19 cellular contexts compared by ENCODE assay signal in genomic region chr5:95928724-95929253, GRCh38. TPM values are rescaled to one million over a fixed set of nuclear protein-coding genes. Genes with fewer than 3 reads are reported as not detected.
A peak's percentile ranks its signal among the peaks of the same experiment; 100 is the strongest.
DNase-seq lines count a peak whose midpoint lies in the region; ATAC-seq, FAIRE-seq and TF ChIP-seq lines count a peak whose summit lies in the region.
"Had no signal": no experiment of that assay in that cellular context is flagged by ENCODE, and none has a peak within 500 bp of the region (broad histone marks: within the 10 kb centered on the region; RNA-seq: fewer than 3 reads in every experiment).

No MANE protein-coding gene starts in this region.

- ATAC-seq in HepG2 = no peak
- ATAC-seq in right lobe of liver = no peak
- no peak for ATAC-seq in mucosa of descending colon
- ATAC-seq: left lung had no signal

- POLR2A ChIA-PET in HepG2 (lab: Yijun Ruan, JAX) = interaction anchor here (0.7 kb wide), 1 partner anchor 366 kb away, joined by 3 read pairs; no protein-coding TSS in a partner anchor
- POLR2A ChIA-PET in RWPE1 (lab: Yijun Ruan, JAX; ENCODE audit: low non-redundant PET) = no interaction called here

- no peak for TF ChIP-seq RAD21 in HepG2 (CRISPR knock-in tag; IDR thresholded peaks at IDR 0.05)

- H3K27me3 ChIP-seq in HepG2 (ENCODE audit: control insufficient read depth in 1 of 2, insufficient read depth in 2 of 2, low read length in 2 of 2) (no peaks in the 10 kb centered on the region), right lobe of liver (no peaks in the 10 kb centered on the region), osteoblast (ENCODE audit: insufficient read depth, low read length) (no peaks in the 10 kb centered on the region)
- H3K27me3 ChIP-seq: left lung had no signal

- H3K4me3 Mint-ChIP-seq in chondrocyte (ENCODE audit: unreplicated experiment) = no peak overlapping the region
- peak overlapping the region; percentile 12 for H3K4me3 Mint-ChIP-seq in type B pancreatic cell
- H3K4me3 Mint-ChIP-seq: B cell, brain had no signal

- H3K9ac ChIP-seq in HepG2 (ENCODE audit: insufficient read depth, low read depth, low read length) = no peak overlapping the region

- intact Hi-C loops in HepG2 (cut with micrococcal nuclease; ENCODE audit: unreplicated experiment) = no loop called here
- intact Hi-C loops in right lobe of liver (cut with DNase I) = no loop called here
- intact Hi-C loops in mucosa of descending colon (cut with DNase I, micrococcal nuclease) = no loop called here

- H2AFZ ChIP-seq in HepG2 (ENCODE audit: low read length) (no peak overlapping the region), osteoblast (ENCODE audit: low read length) (no peak overlapping the region)

- peaks cover 94% of the 10 kb centered on the region for H4K20me1 ChIP-seq in HepG2 (ENCODE audit: insufficient read depth, low read length)
- peaks cover 33% of the 10 kb centered on the region for H4K20me1 ChIP-seq in osteoblast (ENCODE audit: insufficient read depth, low read length)

- BruUV-seq in HepG2 (replicated peaks; lab: Mats Ljungman, UMichigan) = no TSS peak

- H3K79me2 ChIP-seq in HepG2 (ENCODE audit: insufficient read depth, low read length) (peaks cover 94% of the 10 kb centered on the region), osteoblast (ENCODE audit: insufficient read depth, low read length) (peaks cover 93% of the 10 kb centered on the region)

- peak overlapping the region; percentile 0 for H3K27ac Mint-ChIP-seq in chondrocyte (ENCODE audit: unreplicated experiment)
- H3K27ac Mint-ChIP-seq in type B pancreatic cell = peak overlapping the region; percentile 27
- H3K27ac Mint-ChIP-seq: B cell, brain had no signal

- CTCF ChIA-PET in HepG2 (lab: Yijun Ruan, JAX; ENCODE audit: low intra/inter-chr PET ratio, low total read pairs) (no interaction called here), RWPE1 (lab: Yijun Ruan, JAX) (interaction anchor here (0.5 to 0.6 kb wide), 2 partner anchors 47 to 407 kb away, joined by 3 to 5 read pairs; no protein-coding TSS in a partner anchor)

- FAIRE-seq in HepG2 (lab: Jason Lieb, UNC) = no peak
- FAIRE-seq: D721Med had no signal

- TF ChIP-seq POLR2A in HepG2 (IDR thresholded peaks at IDR 0.05; ENCODE audit: insufficient read depth in 1 of 2, low read depth in 2 of 2, low read length in 2 of 2) = no peak
- no peak for TF ChIP-seq POLR2A in right lobe of liver (IDR thresholded peaks at IDR 0.05)

- H3K36me3 ChIP-seq in HepG2 (replicated peaks in 1 of 2; ENCODE audit: control insufficient read depth in 1 of 2, insufficient read depth in 2 of 2, low read length in 2 of 2) = peaks cover 3 to 25% of the 10 kb centered on the region in 2 experiments
- peaks cover 0 to 5% (median 0%) of the 10 kb centered on the region in 4 donors for H3K36me3 ChIP-seq in right lobe of liver
- H3K36me3 ChIP-seq in osteoblast (ENCODE audit: insufficient read depth, low read length) = peaks cover 6% of the 10 kb centered on the region
- no peaks in the 10 kb centered on the region for H3K36me3 ChIP-seq in mucosa of descending colon (ENCODE audit: low read depth)
- H3K36me3 ChIP-seq: left lung had no signal

- no peak overlapping the region; the same call in 1 of the 2 replicates for H3K4me2 ChIP-seq in HepG2 (ENCODE audit: low read depth, low read length)
- no peak overlapping the region for H3K4me2 ChIP-seq in osteoblast (ENCODE audit: insufficient read depth, low read length)

- DNase-seq in HepG2 (ENCODE audit: low spot score) (no peak), right lobe of liver (no peak), RWPE1 (ENCODE audit: low spot score) (no peak), chondrocyte (ENCODE audit: low spot score) (no peak), type B pancreatic cell (ENCODE audit: extremely low spot score, unreplicated experiment) (no peak), osteoblast (ENCODE audit: insufficient read length, low spot score, missing footprints) (no peak), mucosa of descending colon (no peak), hippocampal formation (lab: John Stamatoyannopoulos, UW) (no peak)
- DNase-seq: activated CD4-positive, alpha-beta T cell treated with anti-CD3 and anti-CD28 coated beads for 48 hours; activated effector memory CD4-positive, alpha-beta T cell treated with anti-CD3 and anti-CD28 coated beads, Interleukin-2, amount 50 U/mL, for 16 hours; effector CD4-positive, alpha-beta T cell; GDM1; left lung; NCI-H1105 treated with DMSO at 0.1 percent for 48 hours; NCI-H2171 treated with DMSO at 0.1 percent for 48 hours; psoas muscle had no signal

- H3K27ac ChIP-seq in HepG2 (ENCODE audit: extremely low read length, insufficient read depth, low read length) (no peak overlapping the region), right lobe of liver (no peak overlapping the region), RWPE1 (peak overlapping the region; percentile 12; the same call in 1 of the 2 replicates), osteoblast (ENCODE audit: low read depth, low read length) (no peak overlapping the region)
- H3K27ac ChIP-seq: psoas muscle had no signal

- H3K9me3 ChIP-seq in HepG2 (ENCODE audit: low read length) (no peaks in the 10 kb centered on the region), right lobe of liver (no peaks in the 10 kb centered on the region), osteoblast (ENCODE audit: low read depth, low read length) (no peaks in the 10 kb centered on the region), mucosa of descending colon (no peaks in the 10 kb centered on the region)
- H3K9me3 ChIP-seq: left lung, psoas muscle had no signal

- H3K4me1 Mint-ChIP-seq in chondrocyte (ENCODE audit: low read depth) (peaks cover 49% of the 10 kb centered on the region), type B pancreatic cell (ENCODE audit: unreplicated experiment) (peaks cover 20% of the 10 kb centered on the region)

- H3K27me3 Mint-ChIP-seq in chondrocyte (ENCODE audit: low read depth) (no peaks in the 10 kb centered on the region), type B pancreatic cell (no peaks in the 10 kb centered on the region)
- H3K27me3 Mint-ChIP-seq: B cell, brain had no signal

- WGBS in HepG2 (ENCODE audit: low lambda C conversion rate) = 97% methylated on average over 7 of the region's 7 CpGs
- 91% methylated on average over 6 of the region's 7 CpGs for WGBS in right lobe of liver (ENCODE audit: insufficient coverage, low coverage, low lambda C conversion rate, missing lambda C conversion rate)

- TF ChIP-seq EP300 in HepG2 (IDR thresholded peaks at IDR 0.05; ENCODE audit: low read depth in 2 of 2, low read length in 2 of 2) = no peak
- no peak for TF ChIP-seq EP300 in HepG2 (CRISPR knock-in tag; IDR thresholded peaks at IDR 0.05; ENCODE audit: borderline replicate concordance)

- H3K36me3 Mint-ChIP-seq in chondrocyte (ENCODE audit: low read depth) = peaks cover 8% of the 10 kb centered on the region
- H3K36me3 Mint-ChIP-seq in type B pancreatic cell = no peaks in the 10 kb centered on the region
- H3K36me3 Mint-ChIP-seq: brain had no signal

- TF ChIP-seq CTCF in HepG2 (CRISPR knock-in tag; IDR thresholded peaks at IDR 0.05) (no peak), right lobe of liver (IDR thresholded peaks at IDR 0.05) (no peak), RWPE1 (conservative IDR thresholded peaks at IDR 0.05; ENCODE audit: low read depth) (no peak), chondrocyte (IDR thresholded peaks at IDR 0.05) (no peak), type B pancreatic cell (conservative IDR thresholded peaks at IDR 0.05) (no peak), osteoblast (IDR thresholded peaks at IDR 0.05; ENCODE audit: extremely low read depth, low read depth, low read length) (no peak), mucosa of descending colon (IDR thresholded peaks at IDR 0.05) (no peak)

- H3K9me3 Mint-ChIP-seq in chondrocyte (ENCODE audit: low read depth) (no peaks in the 10 kb centered on the region), type B pancreatic cell (no peaks in the 10 kb centered on the region)
- H3K9me3 Mint-ChIP-seq: brain had no signal

- in situ Hi-C loops in HepG2 (cut with HindIII; ENCODE audit: extremely low pct_ligation_motif_present, low pct_unique_long_range_greater_than_20kb) = no loop called here

- peaks cover 83% of the 10 kb centered on the region for H3K4me1 ChIP-seq in HepG2 (ENCODE audit: insufficient read depth, low read length)
- H3K4me1 ChIP-seq in right lobe of liver = peaks cover 0 to 47% (median 19%) of the 10 kb centered on the region in 4 donors
- H3K4me1 ChIP-seq in osteoblast (ENCODE audit: insufficient read depth, low read length) = peaks cover 27% of the 10 kb centered on the region
- H3K4me1 ChIP-seq in mucosa of descending colon (ENCODE audit: low read depth) = peaks cover 3% of the 10 kb centered on the region

- no peak overlapping the region for H3K4me3 ChIP-seq in HepG2 (replicated peaks in 1 of 3; ENCODE audit: insufficient read depth in 1 of 3, low read depth in 2 of 3, low read length in 3 of 3)
- H3K4me3 ChIP-seq in right lobe of liver = no peak overlapping the region
- no peak overlapping the region for H3K4me3 ChIP-seq in osteoblast (ENCODE audit: insufficient read depth, low read length)
- H3K4me3 ChIP-seq in mucosa of descending colon = no peak overlapping the region
- H3K4me3 ChIP-seq: left lung, psoas muscle had no signal

RNA-seq across cellular contexts. Expression of gene ELL2, which starts 32.9 kb away (rescaled TPM):
- total RNA-seq in HepG2 (2016; rRNA removed; fragmentation: Illumina TruSeq; extraction: Trizol) (64.5 and 78.9 TPM in 2 replicates), right lobe of liver (10 to 100 TPM; 74.3 to 96.4 (median 84.5) TPM), chondrocyte (51.7 to 83.8 TPM (median 59.3 TPM) in 3 replicates), type B pancreatic cell (ENCODE audit: low replicate concordance) (33.9 and 55.3 TPM in 2 replicates), osteoblast (113 and 123 TPM in 2 replicates), mucosa of descending colon (10 to 100 TPM; 26.9 to 42.7 (median 31.7) TPM)
- 19.2 and 20.4 TPM in 2 replicates for total RNA-seq in HepG2 (2016; cell fraction: cytosol; rRNA removed; fragmentation: Illumina TruSeq; extraction: Trizol; ENCODE audit: low read depth)
- 69.3 and 74.8 TPM in 2 replicates for total RNA-seq in HepG2 (2016; cell fraction: insoluble cytoplasmic fraction; rRNA removed; fragmentation: Illumina TruSeq; extraction: Trizol)
- total RNA-seq in HepG2 (2016; cell fraction: membrane; rRNA removed; fragmentation: Illumina TruSeq; extraction: Trizol) = 73.2 and 75.4 TPM in 2 replicates
- 121 and 123 TPM in 2 replicates for total RNA-seq in HepG2 (2016; cell fraction: nucleus; rRNA removed; fragmentation: Illumina TruSeq; extraction: Trizol)
- 75.7 and 97.1 TPM in 2 replicates for polyA plus RNA-seq in HepG2 (2011; rRNA removed)
- 40.8 and 54.3 TPM in 2 replicates for polyA plus RNA-seq in HepG2 (2011; cell fraction: cytosol; rRNA removed)
- polyA plus RNA-seq in HepG2 (2011; cell fraction: nucleus; rRNA removed) = 68.9 and 74.9 TPM in 2 replicates
- 87.7 and 101 TPM in 2 replicates for polyA plus RNA-seq in HepG2 (2012)
- 13.4 and 15.1 TPM in 2 replicates for polyA plus RNA-seq in HepG2 (2016; cell fraction: cytosol; fragmentation: Illumina TruSeq; extraction: Trizol; ENCODE audit: low read depth)
- 81.1 and 83.2 TPM in 2 replicates for polyA plus RNA-seq in HepG2 (2016; cell fraction: insoluble cytoplasmic fraction; fragmentation: Illumina TruSeq; extraction: Trizol; ENCODE audit: low read depth)
- polyA plus RNA-seq in HepG2 (2016; cell fraction: membrane; fragmentation: Illumina TruSeq; extraction: Trizol; ENCODE audit: low read depth) = 49.0 and 50.1 TPM in 2 replicates
- polyA plus RNA-seq in HepG2 (2016; cell fraction: nucleus; fragmentation: Illumina TruSeq; extraction: Trizol; ENCODE audit: insufficient read depth, low read depth) = 115 and 124 TPM in 2 replicates
- polyA minus RNA-seq in HepG2 (2011; rRNA and poly(A)+ RNA removed; ENCODE audit: low replicate concordance) = 37.6 and 93.4 TPM in 2 replicates
- 82.9 and 96.7 TPM in 2 replicates for polyA minus RNA-seq in HepG2 (2011; cell fraction: cytosol; rRNA and poly(A)+ RNA removed)
- polyA minus RNA-seq in HepG2 (2011; cell fraction: nucleus; rRNA and poly(A)+ RNA removed) = 685 and 799 TPM in 2 replicates
